Comparison of ENCODE assay signal across 16 cellular contexts in genomic region chr4:37246891-37247290, GRCh38. TPM values are rescaled to one million over a fixed set of nuclear protein-coding genes. Genes with fewer than 3 reads are reported as not detected.
A peak's percentile ranks its signal among the peaks of the same experiment; 100 is the strongest.
DNase-seq lines count a peak whose midpoint lies in the region; ATAC-seq and TF ChIP-seq lines count a peak whose summit lies in the region.
"Had no signal": no experiment of that assay in that cellular context is flagged by ENCODE, and none has a peak within 500 bp of the region (broad histone marks: within the 10 kb centered on the region; RNA-seq: fewer than 3 reads in every experiment).

No MANE protein-coding gene starts in this region.

- H3K9me3 ChIP-seq in thyroid gland, result no peaks in the 10 kb centered on the region
- H3K9me3 ChIP-seq: HAP-1, SJSA1 had no signal

- no peak for TF ChIP-seq POLR2A in thyroid gland (IDR thresholded peaks at IDR 0.05)

- H3K27me3 ChIP-seq in thyroid gland, result peaks cover 3% of the 10 kb centered on the region

- H3K4me3 ChIP-seq in thyroid gland (replicated peaks in 1 of 3), result no peak overlapping the region
- H3K4me3 ChIP-seq: HAP-1, SJSA1 had no signal

- no peak for ATAC-seq in HG02981 (IDR thresholded peaks at IDR 0.05; ENCODE audit: unreplicated experiment)
- ATAC-seq in HG02870 (IDR thresholded peaks at IDR 0.05; ENCODE audit: unreplicated experiment), result no peak

- H3K4me1 ChIP-seq in thyroid gland, result peaks cover 6 to 10% of the 10 kb centered on the region in 2 donors
- H3K4me1 ChIP-seq: HAP-1, SJSA1 had no signal

- 24 to 34% methylated on average over 6 of the region's 6 CpGs for WGBS in thyroid gland, 2 donors

- H3K27ac ChIP-seq in thyroid gland, result no peak overlapping the region
- H3K27ac ChIP-seq: SJSA1 had no signal

- DNase-seq in NCI-H510A treated with DMSO at 0.1 percent for 48 hours (lab: John Stamatoyannopoulos, UW), result peak; percentile 0
- DNase-seq in NCI-H510A (lab: John Stamatoyannopoulos, UW), result no peak
- DNase-seq in NCI-H1105 (lab: John Stamatoyannopoulos, UW), result peak; percentile 5
- DNase-seq in NCI-H69 (lab: John Stamatoyannopoulos, UW), result peak; percentile 54
- peak; percentile 41 to 55 for DNase-seq in thyroid gland
- DNase-seq: C1 segment of cervical spinal cord, MV-4-11, NCI-H146, NCI-H526 treated with DMSO at 0.1 percent for 48 hours, SW 1271 had no signal

- H3K36me3 ChIP-seq in thyroid gland, result no peaks in the 10 kb centered on the region
- H3K36me3 ChIP-seq: HAP-1, SJSA1 had no signal

- TF ChIP-seq CTCF in thyroid gland (IDR thresholded peaks at IDR 0.05), result no peak

- intact Hi-C loops in thyroid gland (cut with DNase I), result no loop called here

RNA-seq across cellular contexts. Expression of gene NWD2, which starts 2.3 kb away (rescaled TPM):
- total RNA-seq in thyroid gland, result 1 to 10 TPM in 1 of 4 donors, under 1 TPM in 3; 0.27 to 2.2 (median 0.48) TPM
- total RNA-seq: A673; SJSA1; T-helper 2 cell treated with Interferon-gamma antibody and Interleukin-4, amounts not matched to agents 100 ng/mL and 5 ng/mL, for 36 hours had no signal
